Comparison of ENCODE assay signal across 21 cellular contexts in the genomic region with DNA sequence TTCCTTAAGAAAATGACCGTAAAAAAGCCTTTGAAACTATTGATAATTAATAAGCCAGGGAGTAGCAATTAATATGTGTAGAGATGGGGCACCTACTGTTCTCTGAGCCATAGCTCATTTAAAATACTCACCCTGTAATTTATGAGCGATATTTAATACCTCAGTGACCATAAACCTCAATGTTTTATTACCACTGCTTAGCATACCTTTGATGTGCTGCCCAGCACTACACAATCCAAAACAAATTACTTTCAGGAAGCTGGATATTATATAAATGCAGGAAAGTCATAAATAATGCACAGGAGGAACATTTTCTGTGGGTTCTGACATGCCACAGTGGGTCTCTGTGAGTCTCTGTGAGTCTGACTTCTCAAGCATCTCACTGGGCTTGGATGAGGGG.
"Had no signal": no experiment of that assay in that cellular context is flagged by ENCODE, and none has a peak within 500 bp of the region (broad histone marks: within the 10 kb centered on the region; RNA-seq: fewer than 3 reads in every experiment).

No MANE protein-coding gene starts in this region.

- H3K27ac Mint-ChIP-seq: activated CD4-positive, alpha-beta memory T cell treated with anti-CD3 and anti-CD28 coated beads, Interleukin-2, amount 10 ng/mL, durations not matched to agents 7 days and 5 days; activated CD4-positive, alpha-beta T cell treated with anti-CD3 and anti-CD28 coated beads, Interleukin-2, amount 10 ng/mL, durations not matched to agents 24 days and 14 days; activated naive CD4-positive, alpha-beta T cell treated with anti-CD3 and anti-CD28 coated beads for 36 hours; activated naive CD8-positive, alpha-beta T cell treated with anti-CD3 and anti-CD28 coated beads, Interleukin-2, amount 10 ng/mL, durations not matched to agents 7 days and 5 days; activated T-cell treated with anti-CD3 and anti-CD28 coated beads, Interleukin-2, amount 50 U/mL, for 72 hours; brain; stimulated activated naive B cell treated with anti-CD40 and anti-IgM and Interleukin-4, amounts not matched to agents 10 μg/mL and 1 μg/mL and 100 μg/mL, for 72 hours had no signal

- H3K36me3 Mint-ChIP-seq: brain; stimulated activated naive B cell treated with anti-CD40 and anti-IgM and Interleukin-4, amounts not matched to agents 10 μg/mL and 1 μg/mL and 100 μg/mL, for 72 hours had no signal

- ATAC-seq: activated CD4-positive, CD25-positive, alpha-beta regulatory T cell treated with anti-CD3 and anti-CD28 coated beads, Interleukin-2, amount 50 U/mL, for 24 hours; activated T-cell treated with anti-CD3 and anti-CD28 coated beads, Interleukin-2, amount 50 U/mL, for 72 hours; heart right ventricle; left lobe of liver; lower lobe of right lung; mucosa of descending colon; right lobe of liver; stimulated activated naive B cell treated with anti-CD40 and anti-IgM and Interleukin-4, amounts not matched to agents 10 μg/mL and 1 μg/mL and 100 μg/mL, for 72 hours had no signal

- H3K4me3 ChIP-seq: heart right ventricle, lower lobe of right lung, mucosa of descending colon, right lobe of liver, transverse colon, uterus had no signal

- DNase-seq: activated CD4-positive, alpha-beta memory T cell treated with anti-CD3 and anti-CD28 coated beads, Interleukin-2, amount 10 ng/mL, durations not matched to agents 7 days and 5 days; activated CD4-positive, alpha-beta T cell treated with anti-CD3 and anti-CD28 coated beads, Interleukin-2, amount 10 ng/mL, durations not matched to agents 24 days and 14 days; activated effector memory CD4-positive, alpha-beta T cell treated with Interleukin-2 at 50 U/mL for 16 hours; activated naive CD4-positive, alpha-beta T cell treated with anti-CD3 and anti-CD28 coated beads for 36 hours; activated naive CD8-positive, alpha-beta T cell treated with anti-CD3 and anti-CD28 coated beads, Interleukin-2, amount 10 ng/mL, durations not matched to agents 7 days and 5 days; activated T-cell treated with anti-CD3 and anti-CD28 coated beads, Interleukin-2, amount 50 U/mL, for 72 hours; amniotic stem cell; heart right ventricle; lower lobe of right lung; mesendoderm; mucosa of descending colon; nucleus accumbens; right lobe of liver; stimulated activated CD4-positive, alpha-beta T cell treated with anti-CD3 and anti-CD28 coated beads, Interleukin-2, amount 100 ng/mL, for 48 hours; stimulated activated CD8-positive, alpha-beta memory T cell treated with anti-CD3 and anti-CD28 coated beads, Interleukin-4, amount 100 ng/mL, for 48 hours; stimulated activated naive B cell treated with anti-CD40 and anti-IgM and Interleukin-4, amounts not matched to agents 10 μg/mL and 1 μg/mL and 100 μg/mL, for 72 hours; transverse colon; uterus had no signal

- H3K4me1 Mint-ChIP-seq: brain had no signal

- H3K4me3 Mint-ChIP-seq: activated CD4-positive, alpha-beta memory T cell treated with anti-CD3 and anti-CD28 coated beads, Interleukin-2, amount 10 ng/mL, durations not matched to agents 7 days and 5 days; activated CD4-positive, alpha-beta T cell treated with anti-CD3 and anti-CD28 coated beads, Interleukin-2, amount 10 ng/mL, durations not matched to agents 24 days and 14 days; activated naive CD4-positive, alpha-beta T cell treated with anti-CD3 and anti-CD28 coated beads for 36 hours; activated naive CD8-positive, alpha-beta T cell treated with anti-CD3 and anti-CD28 coated beads, Interleukin-2, amount 10 ng/mL, durations not matched to agents 7 days and 5 days; activated T-cell treated with anti-CD3 and anti-CD28 coated beads, Interleukin-2, amount 50 U/mL, for 72 hours; brain; stimulated activated naive B cell treated with anti-CD40 and anti-IgM and Interleukin-4, amounts not matched to agents 10 μg/mL and 1 μg/mL and 100 μg/mL, for 72 hours had no signal

- H3K9me3 Mint-ChIP-seq: activated CD4-positive, alpha-beta memory T cell treated with anti-CD3 and anti-CD28 coated beads, Interleukin-2, amount 10 ng/mL, durations not matched to agents 7 days and 5 days; activated naive CD4-positive, alpha-beta T cell treated with anti-CD3 and anti-CD28 coated beads for 36 hours; activated T-cell treated with anti-CD3 and anti-CD28 coated beads, Interleukin-2, amount 50 U/mL, for 72 hours; stimulated activated naive B cell treated with anti-CD40 and anti-IgM and Interleukin-4, amounts not matched to agents 10 μg/mL and 1 μg/mL and 100 μg/mL, for 72 hours had no signal

- H3K27me3 Mint-ChIP-seq: brain; stimulated activated naive B cell treated with anti-CD40 and anti-IgM and Interleukin-4, amounts not matched to agents 10 μg/mL and 1 μg/mL and 100 μg/mL, for 72 hours had no signal
